3 cellular contexts compared by ENCODE assay signal in the genomic region with DNA sequence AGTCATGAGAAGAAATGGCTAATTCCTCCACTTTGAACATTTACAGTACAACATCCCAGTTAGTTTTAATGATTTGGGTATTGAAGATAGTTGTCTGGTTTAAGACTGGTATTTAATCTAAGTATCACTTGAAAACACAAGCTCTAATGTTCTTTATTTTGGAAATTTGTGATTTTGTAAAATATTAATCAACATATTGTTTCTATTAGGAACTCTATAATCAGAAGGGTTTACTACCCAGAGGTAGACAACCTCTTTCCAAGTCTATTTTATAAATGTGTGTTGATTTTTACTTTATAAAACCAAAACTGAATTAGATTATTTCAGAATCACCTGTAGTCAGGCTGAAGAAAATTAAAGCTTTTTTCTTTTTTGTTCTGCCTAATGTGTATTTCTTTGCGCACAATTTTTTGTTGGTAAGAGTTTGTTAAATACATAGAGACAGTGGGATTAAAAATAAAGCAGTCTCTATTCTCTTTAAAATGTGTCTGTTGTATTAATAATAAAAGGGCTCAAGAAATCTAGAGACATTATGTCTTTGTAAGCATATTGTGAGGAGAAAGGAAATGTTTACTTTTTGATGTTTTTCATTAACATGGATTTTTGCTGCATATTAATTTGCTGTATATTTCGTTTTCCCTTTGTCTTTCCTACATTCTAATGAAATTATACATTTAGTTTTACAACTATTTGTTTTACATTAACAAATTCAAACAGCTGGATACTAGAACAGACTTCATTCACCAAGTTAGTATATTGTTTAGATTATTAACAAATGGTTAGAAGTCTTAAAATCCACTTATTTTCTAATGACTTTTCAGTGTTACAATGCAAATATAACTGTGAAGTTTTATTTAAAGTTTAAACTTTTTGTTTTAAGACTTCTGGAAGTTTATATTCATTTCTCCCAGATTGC.
TF ChIP-seq lines count a peak whose summit lies in the region.

No MANE protein-coding gene starts in this region.

TF ChIP-seq in SK-N-SH, 30 proteins besides CTCF, POLR2A, EP300 and RAD21 (continued from another document):
- TF ChIP-seq, protein P1, sequence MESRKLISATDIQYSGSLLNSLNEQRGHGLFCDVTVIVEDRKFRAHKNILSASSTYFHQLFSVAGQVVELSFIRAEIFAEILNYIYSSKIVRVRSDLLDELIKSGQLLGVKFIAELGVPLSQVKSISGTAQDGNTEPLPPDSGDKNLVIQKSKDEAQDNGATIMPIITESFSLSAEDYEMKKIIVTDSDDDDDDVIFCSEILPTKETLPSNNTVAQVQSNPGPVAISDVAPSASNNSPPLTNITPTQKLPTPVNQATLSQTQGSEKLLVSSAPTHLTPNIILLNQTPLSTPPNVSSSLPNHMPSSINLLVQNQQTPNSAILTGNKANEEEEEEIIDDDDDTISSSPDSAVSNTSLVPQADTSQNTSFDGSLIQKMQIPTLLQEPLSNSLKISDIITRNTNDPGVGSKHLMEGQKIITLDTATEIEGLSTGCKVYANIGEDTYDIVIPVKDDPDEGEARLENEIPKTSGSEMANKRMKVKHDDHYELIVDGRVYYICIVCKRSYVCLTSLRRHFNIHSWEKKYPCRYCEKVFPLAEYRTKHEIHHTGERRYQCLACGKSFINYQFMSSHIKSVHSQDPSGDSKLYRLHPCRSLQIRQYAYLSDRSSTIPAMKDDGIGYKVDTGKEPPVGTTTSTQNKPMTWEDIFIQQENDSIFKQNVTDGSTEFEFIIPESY (IDR thresholded peaks at IDR 0.05; ENCODE audit: borderline replicate concordance, low read depth), result no peak
- TF ChIP-seq FOXJ3 (CRISPR knock-in tag; IDR thresholded peaks at IDR 0.05), result no peak
- no peak for TF ChIP-seq GATA2 (CRISPR knock-in tag; IDR thresholded peaks at IDR 0.05)
- no peak for TF ChIP-seq RXRA (IDR thresholded peaks at IDR 0.05; ENCODE audit: borderline replicate concordance, low read depth)
- TF ChIP-seq EZH2phosphoT487 (IDR thresholded peaks at IDR 0.05; ENCODE audit: borderline replicate concordance, low read depth), result no peak
- no peak for TF ChIP-seq TAF1 (IDR thresholded peaks at IDR 0.05; ENCODE audit: borderline replicate concordance, low read depth, low read length)
- TF ChIP-seq, protein P2, sequence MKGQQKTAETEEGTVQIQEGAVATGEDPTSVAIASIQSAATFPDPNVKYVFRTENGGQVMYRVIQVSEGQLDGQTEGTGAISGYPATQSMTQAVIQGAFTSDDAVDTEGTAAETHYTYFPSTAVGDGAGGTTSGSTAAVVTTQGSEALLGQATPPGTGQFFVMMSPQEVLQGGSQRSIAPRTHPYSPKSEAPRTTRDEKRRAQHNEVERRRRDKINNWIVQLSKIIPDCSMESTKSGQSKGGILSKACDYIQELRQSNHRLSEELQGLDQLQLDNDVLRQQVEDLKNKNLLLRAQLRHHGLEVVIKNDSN (IDR thresholded peaks at IDR 0.05; ENCODE audit: borderline replicate concordance, low read depth), result no peak
- TF ChIP-seq, protein P3, sequence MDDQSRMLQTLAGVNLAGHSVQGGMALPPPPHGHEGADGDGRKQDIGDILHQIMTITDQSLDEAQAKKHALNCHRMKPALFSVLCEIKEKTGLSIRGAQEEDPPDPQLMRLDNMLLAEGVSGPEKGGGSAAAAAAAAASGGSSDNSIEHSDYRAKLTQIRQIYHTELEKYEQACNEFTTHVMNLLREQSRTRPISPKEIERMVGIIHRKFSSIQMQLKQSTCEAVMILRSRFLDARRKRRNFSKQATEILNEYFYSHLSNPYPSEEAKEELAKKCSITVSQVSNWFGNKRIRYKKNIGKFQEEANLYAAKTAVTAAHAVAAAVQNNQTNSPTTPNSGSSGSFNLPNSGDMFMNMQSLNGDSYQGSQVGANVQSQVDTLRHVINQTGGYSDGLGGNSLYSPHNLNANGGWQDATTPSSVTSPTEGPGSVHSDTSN (IDR thresholded peaks at IDR 0.05), result no peak
- TF ChIP-seq SIN3A (IDR thresholded peaks at IDR 0.05; ENCODE audit: borderline replicate concordance, low read depth, low read length), result no peak
- TF ChIP-seq, protein P4, sequence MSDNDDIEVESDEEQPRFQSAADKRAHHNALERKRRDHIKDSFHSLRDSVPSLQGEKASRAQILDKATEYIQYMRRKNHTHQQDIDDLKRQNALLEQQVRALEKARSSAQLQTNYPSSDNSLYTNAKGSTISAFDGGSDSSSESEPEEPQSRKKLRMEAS (IDR thresholded peaks at IDR 0.05; ENCODE audit: low read depth), result no peak

TF ChIP-seq in SK-N-SH treated with all-trans-retinoic acid at 6 μM for 48 hours, 23 proteins besides CTCF, POLR2A, EP300 and RAD21 (continued from another document):
- TF ChIP-seq, protein P5, sequence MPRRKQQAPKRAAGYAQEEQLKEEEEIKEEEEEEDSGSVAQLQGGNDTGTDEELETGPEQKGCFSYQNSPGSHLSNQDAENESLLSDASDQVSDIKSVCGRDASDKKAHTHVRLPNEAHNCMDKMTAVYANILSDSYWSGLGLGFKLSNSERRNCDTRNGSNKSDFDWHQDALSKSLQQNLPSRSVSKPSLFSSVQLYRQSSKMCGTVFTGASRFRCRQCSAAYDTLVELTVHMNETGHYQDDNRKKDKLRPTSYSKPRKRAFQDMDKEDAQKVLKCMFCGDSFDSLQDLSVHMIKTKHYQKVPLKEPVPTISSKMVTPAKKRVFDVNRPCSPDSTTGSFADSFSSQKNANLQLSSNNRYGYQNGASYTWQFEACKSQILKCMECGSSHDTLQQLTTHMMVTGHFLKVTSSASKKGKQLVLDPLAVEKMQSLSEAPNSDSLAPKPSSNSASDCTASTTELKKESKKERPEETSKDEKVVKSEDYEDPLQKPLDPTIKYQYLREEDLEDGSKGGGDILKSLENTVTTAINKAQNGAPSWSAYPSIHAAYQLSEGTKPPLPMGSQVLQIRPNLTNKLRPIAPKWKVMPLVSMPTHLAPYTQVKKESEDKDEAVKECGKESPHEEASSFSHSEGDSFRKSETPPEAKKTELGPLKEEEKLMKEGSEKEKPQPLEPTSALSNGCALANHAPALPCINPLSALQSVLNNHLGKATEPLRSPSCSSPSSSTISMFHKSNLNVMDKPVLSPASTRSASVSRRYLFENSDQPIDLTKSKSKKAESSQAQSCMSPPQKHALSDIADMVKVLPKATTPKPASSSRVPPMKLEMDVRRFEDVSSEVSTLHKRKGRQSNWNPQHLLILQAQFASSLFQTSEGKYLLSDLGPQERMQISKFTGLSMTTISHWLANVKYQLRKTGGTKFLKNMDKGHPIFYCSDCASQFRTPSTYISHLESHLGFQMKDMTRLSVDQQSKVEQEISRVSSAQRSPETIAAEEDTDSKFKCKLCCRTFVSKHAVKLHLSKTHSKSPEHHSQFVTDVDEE (CRISPR knock-in tag; IDR thresholded peaks at IDR 0.05), result no peak
- TF ChIP-seq, protein P6, sequence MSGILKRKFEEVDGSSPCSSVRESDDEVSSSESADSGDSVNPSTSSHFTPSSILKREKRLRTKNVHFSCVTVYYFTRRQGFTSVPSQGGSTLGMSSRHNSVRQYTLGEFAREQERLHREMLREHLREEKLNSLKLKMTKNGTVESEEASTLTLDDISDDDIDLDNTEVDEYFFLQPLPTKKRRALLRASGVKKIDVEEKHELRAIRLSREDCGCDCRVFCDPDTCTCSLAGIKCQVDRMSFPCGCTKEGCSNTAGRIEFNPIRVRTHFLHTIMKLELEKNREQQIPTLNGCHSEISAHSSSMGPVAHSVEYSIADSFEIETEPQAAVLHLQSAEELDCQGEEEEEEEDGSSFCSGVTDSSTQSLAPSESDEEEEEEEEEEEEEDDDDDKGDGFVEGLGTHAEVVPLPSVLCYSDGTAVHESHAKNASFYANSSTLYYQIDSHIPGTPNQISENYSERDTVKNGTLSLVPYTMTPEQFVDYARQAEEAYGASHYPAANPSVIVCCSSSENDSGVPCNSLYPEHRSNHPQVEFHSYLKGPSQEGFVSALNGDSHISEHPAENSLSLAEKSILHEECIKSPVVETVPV (CRISPR knock-in tag; IDR thresholded peaks at IDR 0.05), result no peak
- TF ChIP-seq GLIS3 (CRISPR knock-in tag; IDR thresholded peaks at IDR 0.05), result no peak
- no peak for TF ChIP-seq ESRRG (CRISPR knock-in tag; IDR thresholded peaks at IDR 0.05)
- TF ChIP-seq OSR1 (CRISPR knock-in tag; IDR thresholded peaks at IDR 0.05), result no peak
- TF ChIP-seq ZFP30 (CRISPR knock-in tag; IDR thresholded peaks at IDR 0.05), result no peak
- TF ChIP-seq ZNF70 (CRISPR knock-in tag; IDR thresholded peaks at IDR 0.05), result no peak
- no peak for TF ChIP-seq TOX (CRISPR knock-in tag; IDR thresholded peaks at IDR 0.05; ENCODE audit: borderline replicate concordance)
- TF ChIP-seq CSDC2 (CRISPR knock-in tag; IDR thresholded peaks at IDR 0.05), result no peak
- TF ChIP-seq, protein P7, sequence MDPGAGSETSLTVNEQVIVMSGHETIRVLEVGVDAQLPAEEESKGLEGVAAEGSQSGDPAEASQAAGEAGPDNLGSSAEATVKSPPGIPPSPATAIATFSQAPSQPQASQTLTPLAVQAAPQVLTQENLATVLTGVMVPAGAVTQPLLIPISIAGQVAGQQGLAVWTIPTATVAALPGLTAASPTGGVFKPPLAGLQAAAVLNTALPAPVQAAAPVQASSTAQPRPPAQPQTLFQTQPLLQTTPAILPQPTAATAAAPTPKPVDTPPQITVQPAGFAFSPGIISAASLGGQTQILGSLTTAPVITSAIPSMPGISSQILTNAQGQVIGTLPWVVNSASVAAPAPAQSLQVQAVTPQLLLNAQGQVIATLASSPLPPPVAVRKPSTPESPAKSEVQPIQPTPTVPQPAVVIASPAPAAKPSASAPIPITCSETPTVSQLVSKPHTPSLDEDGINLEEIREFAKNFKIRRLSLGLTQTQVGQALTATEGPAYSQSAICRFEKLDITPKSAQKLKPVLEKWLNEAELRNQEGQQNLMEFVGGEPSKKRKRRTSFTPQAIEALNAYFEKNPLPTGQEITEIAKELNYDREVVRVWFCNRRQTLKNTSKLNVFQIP (CRISPR knock-in tag; IDR thresholded peaks at IDR 0.05; ENCODE audit: borderline replicate concordance, low read depth), result no peak
- no peak for TF ChIP-seq ZFP3 (CRISPR knock-in tag; IDR thresholded peaks at IDR 0.05)
- TF ChIP-seq ZNF8 (CRISPR knock-in tag; IDR thresholded peaks at IDR 0.05), result no peak
- TF ChIP-seq ZC3H10 (CRISPR knock-in tag; IDR thresholded peaks at IDR 0.05), result no peak
- TF ChIP-seq PPARA (CRISPR knock-in tag; IDR thresholded peaks at IDR 0.05; ENCODE audit: borderline replicate concordance), result no peak

TF ChIP-seq in neural cell, 6 proteins besides CTCF, POLR2A, EP300 and RAD21 (continued from another document):
- TF ChIP-seq, protein P8, sequence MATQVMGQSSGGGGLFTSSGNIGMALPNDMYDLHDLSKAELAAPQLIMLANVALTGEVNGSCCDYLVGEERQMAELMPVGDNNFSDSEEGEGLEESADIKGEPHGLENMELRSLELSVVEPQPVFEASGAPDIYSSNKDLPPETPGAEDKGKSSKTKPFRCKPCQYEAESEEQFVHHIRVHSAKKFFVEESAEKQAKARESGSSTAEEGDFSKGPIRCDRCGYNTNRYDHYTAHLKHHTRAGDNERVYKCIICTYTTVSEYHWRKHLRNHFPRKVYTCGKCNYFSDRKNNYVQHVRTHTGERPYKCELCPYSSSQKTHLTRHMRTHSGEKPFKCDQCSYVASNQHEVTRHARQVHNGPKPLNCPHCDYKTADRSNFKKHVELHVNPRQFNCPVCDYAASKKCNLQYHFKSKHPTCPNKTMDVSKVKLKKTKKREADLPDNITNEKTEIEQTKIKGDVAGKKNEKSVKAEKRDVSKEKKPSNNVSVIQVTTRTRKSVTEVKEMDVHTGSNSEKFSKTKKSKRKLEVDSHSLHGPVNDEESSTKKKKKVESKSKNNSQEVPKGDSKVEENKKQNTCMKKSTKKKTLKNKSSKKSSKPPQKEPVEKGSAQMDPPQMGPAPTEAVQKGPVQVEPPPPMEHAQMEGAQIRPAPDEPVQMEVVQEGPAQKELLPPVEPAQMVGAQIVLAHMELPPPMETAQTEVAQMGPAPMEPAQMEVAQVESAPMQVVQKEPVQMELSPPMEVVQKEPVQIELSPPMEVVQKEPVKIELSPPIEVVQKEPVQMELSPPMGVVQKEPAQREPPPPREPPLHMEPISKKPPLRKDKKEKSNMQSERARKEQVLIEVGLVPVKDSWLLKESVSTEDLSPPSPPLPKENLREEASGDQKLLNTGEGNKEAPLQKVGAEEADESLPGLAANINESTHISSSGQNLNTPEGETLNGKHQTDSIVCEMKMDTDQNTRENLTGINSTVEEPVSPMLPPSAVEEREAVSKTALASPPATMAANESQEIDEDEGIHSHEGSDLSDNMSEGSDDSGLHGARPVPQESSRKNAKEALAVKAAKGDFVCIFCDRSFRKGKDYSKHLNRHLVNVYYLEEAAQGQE (IDR thresholded peaks at IDR 0.05; ENCODE audit: borderline replicate concordance), result no peak
